ENCODE assay signal across 8 cellular contexts in genomic region chr15:93028632-93029612, GRCh38.
DNase-seq lines count a peak whose midpoint lies in the region; FAIRE-seq and TF ChIP-seq lines count a peak whose summit lies in the region.

No MANE protein-coding gene starts in this region.

- peak; percentile 66 for FAIRE-seq in endothelial cell of umbilical vein (lab: Jason Lieb, UNC)

- no peak for TF ChIP-seq CTCF in RWPE1 (conservative IDR thresholded peaks at IDR 0.05; ENCODE audit: low read depth)
- no peak for TF ChIP-seq CTCF in endothelial cell of umbilical vein (IDR thresholded peaks at IDR 0.05; ENCODE audit: extremely low read depth in 1 of 2, insufficient read depth in 1 of 2, low read depth in 1 of 2, low read length in 2 of 2)

- H2AFZ ChIP-seq in endothelial cell of umbilical vein (ENCODE audit: low read depth, low read length): no peak overlapping the region

- H3K36me3 ChIP-seq in endothelial cell of umbilical vein (ENCODE audit: control insufficient read depth in 2 of 2, extremely low read depth in 1 of 2, insufficient read depth in 2 of 2, low read length in 2 of 2) (peaks cover 13 to 23% of the 10 kb centered on the region in 2 experiments), mucosa of rectum (ENCODE audit: control insufficient read depth in 2 of 2, insufficient read depth in 2 of 2, low read length in 2 of 2) (peaks cover 28 to 36% of the 10 kb centered on the region in 2 donors)

- CTCF ChIA-PET in RWPE1 (lab: Yijun Ruan, JAX) (interaction anchor here (0.5 to 4.0 kb wide), 12 partner anchors 59 to 1091 kb away, joined by 3 to 42 read pairs (median 3); partner anchors contain the start of gene RGMA), endothelial cell of umbilical vein (lab: Charles Lee) (interaction anchor here (0.6 to 6.8 kb wide), 11 partner anchors 8 to 1296 kb away, joined by 3 to 137 read pairs (median 11); partner anchors contain the start of gene RGMA)

- H3K9ac ChIP-seq in endothelial cell of umbilical vein (replicated peaks; ENCODE audit: extremely low read depth, insufficient read depth, low read length): no peak overlapping the region
- H3K9ac ChIP-seq in mucosa of rectum (ENCODE audit: low read depth in 1 of 2, low read length in 2 of 2): no peak overlapping the region

- H3K9me3 ChIP-seq in endothelial cell of umbilical vein (replicated peaks; ENCODE audit: control insufficient read depth, insufficient read depth, low read length): no peaks in the 10 kb centered on the region
- H3K9me3 ChIP-seq in mucosa of rectum (ENCODE audit: control insufficient read depth in 2 of 2, low read length in 2 of 2): no peaks in the 10 kb centered on the region

- TF ChIP-seq POLR2A in endothelial cell of umbilical vein (IDR thresholded peaks at IDR 0.05; ENCODE audit: low read depth, low read length): peak; percentile 9

- POLR2A ChIA-PET in RWPE1 (lab: Yijun Ruan, JAX; ENCODE audit: low non-redundant PET) (no interaction called here), endothelial cell of umbilical vein (lab: Charles Lee) (no interaction called here)

- DNase-seq in GOT3 (lab: John Stamatoyannopoulos, UW): peak; percentile 38
- peak; percentile 68 for DNase-seq in RWPE1 (ENCODE audit: low spot score)
- DNase-seq in endothelial cell of umbilical vein (ENCODE audit: low read depth, low spot score): peak; percentile 46
- DNase-seq in ureter (ENCODE audit: low spot score): peak; percentile 86
- DNase-seq in COLO829 (ENCODE audit: low spot score): no peak
- DNase-seq in kidney glomerular epithelial cell (lab: John Stamatoyannopoulos, UW): no peak
- DNase-seq in T-helper 1 cell: no peak

- peaks cover 15% of the 10 kb centered on the region for H3K79me2 ChIP-seq in endothelial cell of umbilical vein (ENCODE audit: control insufficient read depth, insufficient read depth, low read length)

- BruUV-seq in endothelial cell of umbilical vein (replicated peaks; lab: Mats Ljungman, UMichigan): no TSS peak

- intact Hi-C loops in endothelial cell of umbilical vein (cut with micrococcal nuclease): no loop called here

- H3K4me2 ChIP-seq in endothelial cell of umbilical vein (ENCODE audit: insufficient read depth, low read length): no peak overlapping the region

- peaks cover 23% of the 10 kb centered on the region for H3K4me1 ChIP-seq in endothelial cell of umbilical vein (ENCODE audit: control insufficient read depth, extremely low read depth, insufficient read depth, low read length)
- H3K4me1 ChIP-seq in mucosa of rectum (ENCODE audit: control insufficient read depth in 2 of 2, insufficient read depth in 2 of 2, low read length in 2 of 2): peaks cover 13 to 21% of the 10 kb centered on the region in 2 donors

- no peak overlapping the region for H3K4me3 ChIP-seq in endothelial cell of umbilical vein (replicated peaks in 1 of 3; ENCODE audit: insufficient read depth in 1 of 3, low read depth in 1 of 3, low read length in 3 of 3)
- no peak overlapping the region for H3K4me3 ChIP-seq in mucosa of rectum (ENCODE audit: low read length in 2 of 2)

- dilution Hi-C loops in endothelial cell of umbilical vein (cut with MboI; ENCODE audit: extremely low pct_ligation_motif_present, low sequenced_read_pairs): no loop called here

- H3K27ac ChIP-seq in RWPE1: peak overlapping the region; percentile 98
- no peak overlapping the region for H3K27ac ChIP-seq in endothelial cell of umbilical vein (ENCODE audit: insufficient read depth, low read depth, low read length)
- H3K27ac ChIP-seq in mucosa of rectum (ENCODE audit: low read depth in 2 of 2, low read length in 2 of 2): peak overlapping the region; percentile 53 to 72

- H3K9me1 ChIP-seq in endothelial cell of umbilical vein (replicated peaks; ENCODE audit: control insufficient read depth, extremely low read depth, insufficient read depth, low read length): no peaks in the 10 kb centered on the region

- peaks cover 3% of the 10 kb centered on the region for H4K20me1 ChIP-seq in endothelial cell of umbilical vein (replicated peaks; ENCODE audit: control insufficient read depth, extremely low read depth, insufficient read depth, low read length)

- no peaks in the 10 kb centered on the region for H3K27me3 ChIP-seq in endothelial cell of umbilical vein (ENCODE audit: control insufficient read depth in 2 of 2, insufficient read depth in 2 of 2, low read length in 2 of 2)
- peaks cover 0 to 2% of the 10 kb centered on the region in 2 donors for H3K27me3 ChIP-seq in mucosa of rectum (ENCODE audit: control insufficient read depth in 2 of 2, insufficient read depth in 2 of 2, low read length in 2 of 2)

TF ChIP-seq in endothelial cell of umbilical vein, 7 proteins besides CTCF, POLR2A, EP300 and RAD21:
- TF ChIP-seq FOS (IDR thresholded peaks at IDR 0.05; ENCODE audit: borderline replicate concordance, insufficient read depth, low read length) (no peak), MYC (IDR thresholded peaks at IDR 0.05; ENCODE audit: low read depth, low read length) (no peak), MAX (IDR thresholded peaks at IDR 0.05; ENCODE audit: insufficient read depth, insufficient read length) (no peak), GATA2 (IDR thresholded peaks at IDR 0.05; ENCODE audit: insufficient read depth, insufficient read length, low read depth, low read length) (no peak), JUN (IDR thresholded peaks at IDR 0.05; ENCODE audit: borderline replicate concordance, insufficient read depth, insufficient read length, low read depth) (no peak), POLR2AphosphoS5 (IDR thresholded peaks at IDR 0.05; ENCODE audit: insufficient read depth, low read depth, low read length) (no peak), EZH2 (IDR thresholded peaks at IDR 0.05; ENCODE audit: borderline replicate concordance, low read depth, low read length, severe bottlenecking) (no peak)

Comparison
In these comparisons a context has a peak if more than half of its experiments do, and no peak if none do; other contexts are left out.
1. DNase-seq: peak in GOT3 (single experiment), RWPE1 (single experiment), endothelial cell of umbilical vein (single experiment) and ureter (single experiment); none in COLO829 (single experiment), kidney glomerular epithelial cell (single experiment) and T-helper 1 cell (0 of 5).